Comparison of ENCODE assay signal across 10 cellular contexts in the genomic region with DNA sequence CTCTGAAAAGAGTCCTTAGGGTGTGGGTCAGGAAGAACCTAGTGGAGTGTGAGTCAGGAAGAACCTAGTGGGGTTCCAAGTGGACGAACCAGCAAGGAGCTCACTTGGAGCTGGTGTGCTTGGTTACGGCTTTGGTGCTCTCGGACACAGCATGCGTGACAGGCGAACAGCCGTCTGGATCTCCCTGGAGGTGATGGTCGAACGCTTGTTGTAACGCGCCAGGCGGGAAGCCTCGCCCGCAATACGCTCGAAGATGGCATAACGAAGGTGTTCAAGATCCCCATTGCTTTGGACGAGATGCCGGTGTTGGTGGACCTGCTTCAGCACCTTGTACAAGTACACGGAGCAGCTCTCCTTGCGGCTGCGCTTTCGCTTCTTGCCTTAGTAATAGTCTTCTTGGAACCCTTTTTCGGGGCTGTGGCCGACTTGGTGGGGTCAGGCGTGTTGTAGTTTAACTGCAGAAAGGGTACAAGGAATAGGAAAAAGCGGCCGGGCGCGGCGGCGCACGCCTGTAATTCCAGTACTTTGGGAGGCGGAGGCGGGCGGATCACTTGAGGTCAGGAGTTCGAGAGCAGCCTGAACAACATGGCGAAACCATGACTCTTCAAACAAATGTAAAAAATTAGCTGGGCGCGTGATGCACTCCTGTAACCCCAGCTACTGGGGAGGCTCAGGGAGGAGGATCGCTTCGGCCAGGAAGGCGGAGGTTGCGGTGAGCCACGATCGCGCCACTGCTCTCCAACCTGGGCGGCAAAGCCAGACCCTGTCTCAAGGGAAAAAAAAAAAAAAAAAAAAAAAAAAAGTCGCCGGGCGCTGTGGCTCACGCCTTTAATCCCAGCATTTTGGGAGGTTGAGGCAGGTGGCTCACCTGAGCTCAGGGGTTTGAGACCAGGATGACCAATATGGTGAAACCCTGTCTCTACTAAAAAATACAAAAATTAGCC. TPM values are rescaled to one million over a fixed set of nuclear protein-coding genes. Genes with fewer than 3 reads are reported as not detected.
A peak's percentile ranks its signal among the peaks of the same experiment; 100 is the strongest.
DNase-seq lines count a peak whose midpoint lies in the region; ATAC-seq and TF ChIP-seq lines count a peak whose summit lies in the region.
"Had no signal": no experiment of that assay in that cellular context is flagged by ENCODE, and none has a peak within 500 bp of the region (broad histone marks: within the 10 kb centered on the region; RNA-seq: fewer than 3 reads in every experiment).

No MANE protein-coding gene starts in this region.

- H3K27ac ChIP-seq in left ventricle myocardium inferior (replicated peaks), result peak overlapping the region; percentile 38
- no peak overlapping the region for H3K27ac ChIP-seq in smooth muscle cell (ENCODE audit: low read depth)

- H3K36me3 ChIP-seq in left ventricle myocardium inferior, result no peaks in the 10 kb centered on the region
- no peaks in the 10 kb centered on the region for H3K36me3 ChIP-seq in smooth muscle cell (ENCODE audit: low read depth)

- H3K27me3 Mint-ChIP-seq in activated CD4-positive, alpha-beta T cell treated with anti-CD3 and anti-CD28 coated beads for 36 hours, result no peaks in the 10 kb centered on the region
- no peaks in the 10 kb centered on the region for H3K27me3 Mint-ChIP-seq in activated T-cell treated with anti-CD3 and anti-CD28 coated beads, Interleukin-2, amount 50 U/mL, for 24 hours

- no peaks in the 10 kb centered on the region for H3K9me3 Mint-ChIP-seq in activated CD4-positive, alpha-beta T cell treated with anti-CD3 and anti-CD28 coated beads for 36 hours (ENCODE audit: low read depth)
- no peaks in the 10 kb centered on the region for H3K9me3 Mint-ChIP-seq in activated T-cell treated with anti-CD3 and anti-CD28 coated beads, Interleukin-2, amount 50 U/mL, for 24 hours

- H3K4me3 ChIP-seq in left ventricle myocardium inferior (peak overlapping the region; percentile 74), smooth muscle cell (peak overlapping the region; percentile 81)

- H3K27me3 ChIP-seq in left ventricle myocardium inferior (ENCODE audit: low read depth) (peaks cover 26% of the 10 kb centered on the region), smooth muscle cell (ENCODE audit: low read depth) (no peaks in the 10 kb centered on the region)

- no peaks in the 10 kb centered on the region for H4K20me1 ChIP-seq in smooth muscle cell (ENCODE audit: low read depth)

- TF ChIP-seq CTCF in left ventricle myocardium inferior (IDR thresholded peaks at IDR 0.05; ENCODE audit: borderline replicate concordance) (no peak), smooth muscle cell (IDR thresholded peaks at IDR 0.05; ENCODE audit: borderline replicate concordance, insufficient read depth, poor library complexity, severe bottlenecking) (no peak)

- peaks cover 13% of the 10 kb centered on the region for H3K36me3 Mint-ChIP-seq in activated CD4-positive, alpha-beta T cell treated with anti-CD3 and anti-CD28 coated beads for 36 hours (ENCODE audit: low read depth)
- H3K36me3 Mint-ChIP-seq in activated T-cell treated with anti-CD3 and anti-CD28 coated beads, Interleukin-2, amount 50 U/mL, for 24 hours (ENCODE audit: low read depth), result peaks cover 12% of the 10 kb centered on the region

- peak overlapping the region; percentile 90 for H3K4me2 ChIP-seq in smooth muscle cell

- H3K9ac ChIP-seq in smooth muscle cell (ENCODE audit: low read depth), result no peak overlapping the region

- H3F3A ChIP-seq in smooth muscle cell (ENCODE audit: low read depth), result peaks cover 8% of the 10 kb centered on the region

- H3K4me3 Mint-ChIP-seq in activated CD4-positive, alpha-beta T cell treated with anti-CD3 and anti-CD28 coated beads for 36 hours, result peak overlapping the region; percentile 94
- peak overlapping the region; percentile 96 for H3K4me3 Mint-ChIP-seq in activated T-cell treated with anti-CD3 and anti-CD28 coated beads, Interleukin-2, amount 50 U/mL, for 24 hours

- no peak for ATAC-seq in activated CD4-positive, alpha-beta T cell treated with anti-CD3 and anti-CD28 coated beads for 36 hours
- ATAC-seq in GM18858 (IDR thresholded peaks at IDR 0.05; ENCODE audit: unreplicated experiment) (no peak), GM21360 (IDR thresholded peaks at IDR 0.05; ENCODE audit: unreplicated experiment) (no peak), GM18870 (IDR thresholded peaks at IDR 0.05; ENCODE audit: unreplicated experiment) (no peak)

- 97% methylated on average over 50 of the region's 51 CpGs for WGBS in smooth muscle cell (ENCODE audit: low lambda C conversion rate)

- no peak overlapping the region for H2AFZ ChIP-seq in smooth muscle cell (ENCODE audit: low read depth)

- peaks cover 40% of the 10 kb centered on the region for H3K4me1 Mint-ChIP-seq in activated CD4-positive, alpha-beta T cell treated with anti-CD3 and anti-CD28 coated beads for 36 hours
- peaks cover 51% of the 10 kb centered on the region for H3K4me1 Mint-ChIP-seq in activated T-cell treated with anti-CD3 and anti-CD28 coated beads, Interleukin-2, amount 50 U/mL, for 24 hours (ENCODE audit: low read depth)

- peaks cover 40% of the 10 kb centered on the region for H3K4me1 ChIP-seq in left ventricle myocardium inferior
- H3K4me1 ChIP-seq in smooth muscle cell (ENCODE audit: low read depth), result peaks cover 15% of the 10 kb centered on the region

- CTCF ChIA-PET in activated CD4-positive, alpha-beta T cell treated with anti-CD3 and anti-CD28 coated beads for 36 hours (lab: Charles Lee), result interaction anchor here (0.7 to 5.3 kb wide), 6 partner anchors 9 to 54 kb away, joined by 3 to 56 read pairs (median 9); a partner anchor contains a TSS

- POLR2A ChIA-PET in activated CD4-positive, alpha-beta T cell treated with anti-CD3 and anti-CD28 coated beads for 36 hours (lab: Charles Lee), result interaction anchor here (0.6 to 11.8 kb wide), 22 partner anchors 9 to 1832 kb away, joined by 3 to 775 read pairs (median 8); a partner anchor contains a TSS

- H3K9me3 ChIP-seq in left ventricle myocardium inferior (replicated peaks) (no peaks in the 10 kb centered on the region), smooth muscle cell (replicated peaks; ENCODE audit: low read depth) (no peaks in the 10 kb centered on the region)

- peak overlapping the region; percentile 99 for H3K27ac Mint-ChIP-seq in activated CD4-positive, alpha-beta T cell treated with anti-CD3 and anti-CD28 coated beads for 36 hours
- peak overlapping the region; percentile 99 for H3K27ac Mint-ChIP-seq in activated T-cell treated with anti-CD3 and anti-CD28 coated beads, Interleukin-2, amount 50 U/mL, for 24 hours

- H3K79me2 ChIP-seq in smooth muscle cell (ENCODE audit: low read depth), result no peaks in the 10 kb centered on the region

- DNase-seq in activated CD4-positive, alpha-beta T cell treated with anti-CD3 and anti-CD28 coated beads for 36 hours, result peak; percentile 63
- no peak for DNase-seq in activated CD4-positive, alpha-beta T cell treated with anti-CD3 and anti-CD28 coated beads for 4 hours
- peak; percentile 56 for DNase-seq in activated T-cell treated with anti-CD3 and anti-CD28 coated beads, Interleukin-2, amount 50 U/mL, for 24 hours
- DNase-seq in left ventricle myocardium inferior (no peak), smooth muscle cell (lab: John Stamatoyannopoulos, UW; ENCODE audit: unreplicated experiment) (no peak)

- intact Hi-C loops in activated CD4-positive, alpha-beta T cell treated with anti-CD3 and anti-CD28 coated beads for 36 hours (cut with DNase I, micrococcal nuclease), result loop anchor here in 1 of 2 experiments (2.0 to 10.0 kb wide), 2 partner anchors 1001 to 1665 kb away; a partner anchor contains a TSS
- intact Hi-C loops in left ventricle myocardium inferior (cut with micrococcal nuclease), result no loop called here

RNA-seq across cellular contexts. Expression of a gene that starts 48.0 kb away (rescaled TPM):
- not detected for total RNA-seq in activated CD4-positive, alpha-beta T cell treated with anti-CD3 and anti-CD28 coated beads for 36 hours
- total RNA-seq in left ventricle myocardium inferior (not detected), smooth muscle cell (not detected in 2 replicates)
- polyA plus RNA-seq in smooth muscle cell, result not detected in 2 replicates
- total RNA-seq: Daoy had no signal
- polyA plus RNA-seq: adipose tissue had no signal

Comparison
In these comparisons a context has a peak if more than half of its experiments do, and no peak if none do; other contexts are left out.
1. DNase-seq: peak in activated CD4-positive, alpha-beta T cell treated with anti-CD3 and anti-CD28 coated beads for 36 hours (single experiment) and activated T-cell treated with anti-CD3 and anti-CD28 coated beads, Interleukin-2, amount 50 U/mL, for 24 hours (single experiment); none in activated CD4-positive, alpha-beta T cell treated with anti-CD3 and anti-CD28 coated beads for 4 hours (0 of 2), left ventricle myocardium inferior (single experiment) and smooth muscle cell (single experiment).